Comparison of ENCODE assay signal across 13 cellular contexts in the genomic region with DNA sequence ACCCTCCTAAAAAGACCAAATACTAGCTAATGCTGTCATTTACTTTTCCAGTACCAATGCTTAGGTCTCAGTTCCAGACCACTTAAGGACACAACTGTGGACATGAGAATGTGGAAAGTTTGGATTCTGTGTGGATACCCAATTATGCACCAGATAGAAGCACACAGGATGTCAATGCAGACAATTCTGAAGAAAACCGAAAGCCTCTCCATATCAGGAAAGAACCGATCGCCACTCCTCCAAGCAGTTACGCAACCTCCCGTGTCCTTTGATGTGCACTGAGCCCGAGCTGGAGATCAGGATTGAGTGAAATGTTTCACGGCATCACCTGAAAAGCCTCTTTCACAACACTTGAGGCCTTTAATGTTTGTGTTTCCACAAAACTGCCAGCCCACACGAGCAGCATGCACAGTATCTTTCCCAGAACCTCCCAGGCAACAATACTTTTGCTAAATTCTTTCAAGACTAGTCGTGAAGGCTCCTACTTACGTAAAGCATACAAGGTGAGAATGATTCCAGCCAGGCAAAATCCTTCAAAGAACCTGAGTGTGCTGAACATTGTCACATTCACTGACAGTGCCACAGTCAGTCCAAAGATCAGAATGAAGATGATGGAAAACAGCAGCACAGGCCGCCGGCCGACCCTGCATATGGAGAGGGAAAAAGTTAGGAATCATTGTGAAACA. TPM values are rescaled to one million over a fixed set of nuclear protein-coding genes. Genes with fewer than 3 reads are reported as not detected.
DNase-seq lines count a peak whose midpoint lies in the region; ATAC-seq and TF ChIP-seq lines count a peak whose summit lies in the region.
"Had no signal": no experiment of that assay in that cellular context is flagged by ENCODE, and none has a peak within 500 bp of the region (broad histone marks: within the 10 kb centered on the region; RNA-seq: fewer than 3 reads in every experiment).

No MANE protein-coding gene starts in this region.

- H3K36me3 ChIP-seq in GM23338 (ENCODE audit: insufficient read depth), result 0 out of 2 replicates have a peak, but pooled peaks cover 6% of the 10 kb centered on the region

- H3K4me3 ChIP-seq in GM23338 (no peak overlapping the region), iPS-18c (ENCODE audit: insufficient read depth, low read depth, low read length) (0 out of 2 replicates have a peak overlapping the region, but pooled peaks have one; percentile 5)
- H3K4me3 ChIP-seq: coronary artery had no signal

- peaks cover 64% of the 10 kb centered on the region for H3K36me3 Mint-ChIP-seq in GM23338 (ENCODE audit: low read depth)

- H3K4me1 Mint-ChIP-seq in GM23338, result peaks cover 53% of the 10 kb centered on the region

- TF ChIP-seq CTCF in GM23338 (conservative IDR thresholded peaks at IDR 0.05; ENCODE audit: low read depth in 2 of 2) (no peak), omental fat pad (IDR thresholded peaks at IDR 0.05) (no peak)

- peaks cover 5% of the 10 kb centered on the region; the same call in 2 of the 3 replicates for H3K9me3 Mint-ChIP-seq in GM23338
- H3K9me3 Mint-ChIP-seq: activated T-cell treated with anti-CD3 and anti-CD28 coated beads, Interleukin-2, amount 50 U/mL, for 24 hours had no signal

- peak overlapping the region; percentile 42; the same call in 1 of the 2 replicates for H3K4me2 ChIP-seq in GM23338

- H3K9me2 ChIP-seq in GM23338 (ENCODE audit: insufficient read depth), result no peaks in the 10 kb centered on the region

- no peak overlapping the region; the same call in 2 of the 3 replicates for H3K4me3 Mint-ChIP-seq in GM23338
- H3K4me3 Mint-ChIP-seq: activated T-cell treated with anti-CD3 and anti-CD28 coated beads, Interleukin-2, amount 50 U/mL, for 24 hours had no signal

- H3K4me1 ChIP-seq in GM23338 (ENCODE audit: insufficient read depth), result peaks cover 48% of the 10 kb centered on the region

- H3K9me3 ChIP-seq in iPS-18c (ENCODE audit: control insufficient read depth, insufficient read depth, low read length), result no peaks in the 10 kb centered on the region

- no peak overlapping the region for H2AFZ ChIP-seq in GM23338

- H3K27ac Mint-ChIP-seq in GM23338, result peak overlapping the region; percentile 45
- H3K27ac Mint-ChIP-seq: activated T-cell treated with anti-CD3 and anti-CD28 coated beads, Interleukin-2, amount 50 U/mL, for 24 hours; IgD-negative memory B cell had no signal

- H3K27me3 Mint-ChIP-seq in GM23338 (ENCODE audit: insufficient read depth, low read depth, poor library complexity), result peaks cover 7% of the 10 kb centered on the region
- H3K27me3 Mint-ChIP-seq: activated T-cell treated with anti-CD3 and anti-CD28 coated beads, Interleukin-2, amount 50 U/mL, for 24 hours had no signal

- H3K27ac ChIP-seq in GM23338 (ENCODE audit: low read depth), result no peak overlapping the region; the same call in 1 of the 2 replicates
- H3K27ac ChIP-seq: coronary artery had no signal

- no peaks in the 10 kb centered on the region for H3K27me3 ChIP-seq in GM23338 (ENCODE audit: insufficient read depth)

- H4K20me1 ChIP-seq in GM23338 (replicated peaks; ENCODE audit: insufficient read depth), result no peaks in the 10 kb centered on the region

- ATAC-seq in GM23338 (peak; percentile 18; the same call in 2 of the 3 replicates), omental fat pad (ENCODE audit: low FRiP score) (peak; percentile 25), GM21390 (IDR thresholded peaks at IDR 0.05; ENCODE audit: unreplicated experiment) (no peak)

- DNase-seq in GM23338 (ENCODE audit: low spot score), result peak; percentile 46
- DNase-seq in OCI-M1 (lab: John Stamatoyannopoulos, UW), result peak; percentile 93
- no peak for DNase-seq in omental fat pad (ENCODE audit: low spot score)
- DNase-seq in dermis blood vessel endothelial cell, result no peak
- no peak for DNase-seq in dedifferentiated amniotic fluid mesenchymal stem cell (ENCODE audit: extremely low spot score)
- DNase-seq in DMS114 treated with DMSO at 0.1 percent for 48 hours (lab: John Stamatoyannopoulos, UW; ENCODE audit: unreplicated experiment), result no peak
- DNase-seq: activated T-cell treated with anti-CD3 and anti-CD28 coated beads, Interleukin-2, amount 50 U/mL, for 24 hours; NCI-H1436 treated with DMSO at 0.1 percent for 48 hours; stimulated activated CD4-positive, alpha-beta T cell treated with anti-CD3 and anti-CD28 coated beads, Interleukin-2, amount 100 ng/mL, for 24 hours had no signal

- H3F3A ChIP-seq in GM23338 (replicated peaks; ENCODE audit: low read depth), result peaks cover 13% of the 10 kb centered on the region

- H3K79me2 ChIP-seq in GM23338 (replicated peaks; ENCODE audit: insufficient read depth), result peaks cover 56% of the 10 kb centered on the region

TF ChIP-seq in GM23338, 12 proteins besides CTCF, POLR2A, EP300 and RAD21 (continues in another document):
- TF ChIP-seq POLR2AphosphoS5 (IDR thresholded peaks at IDR 0.05; ENCODE audit: low read depth) (no peak), NANOG (IDR thresholded peaks at IDR 0.05; ENCODE audit: borderline replicate concordance) (no peak), ZNF114 (CRISPR knock-in tag; IDR thresholded peaks at IDR 0.05) (no peak), CREB1 (CRISPR knock-in tag; IDR thresholded peaks at IDR 0.05; ENCODE audit: low read depth) (no peak), EZH2 (IDR thresholded peaks at IDR 0.05; ENCODE audit: low read depth, unreplicated experiment) (no peak)
- TF ChIP-seq, protein P1, sequence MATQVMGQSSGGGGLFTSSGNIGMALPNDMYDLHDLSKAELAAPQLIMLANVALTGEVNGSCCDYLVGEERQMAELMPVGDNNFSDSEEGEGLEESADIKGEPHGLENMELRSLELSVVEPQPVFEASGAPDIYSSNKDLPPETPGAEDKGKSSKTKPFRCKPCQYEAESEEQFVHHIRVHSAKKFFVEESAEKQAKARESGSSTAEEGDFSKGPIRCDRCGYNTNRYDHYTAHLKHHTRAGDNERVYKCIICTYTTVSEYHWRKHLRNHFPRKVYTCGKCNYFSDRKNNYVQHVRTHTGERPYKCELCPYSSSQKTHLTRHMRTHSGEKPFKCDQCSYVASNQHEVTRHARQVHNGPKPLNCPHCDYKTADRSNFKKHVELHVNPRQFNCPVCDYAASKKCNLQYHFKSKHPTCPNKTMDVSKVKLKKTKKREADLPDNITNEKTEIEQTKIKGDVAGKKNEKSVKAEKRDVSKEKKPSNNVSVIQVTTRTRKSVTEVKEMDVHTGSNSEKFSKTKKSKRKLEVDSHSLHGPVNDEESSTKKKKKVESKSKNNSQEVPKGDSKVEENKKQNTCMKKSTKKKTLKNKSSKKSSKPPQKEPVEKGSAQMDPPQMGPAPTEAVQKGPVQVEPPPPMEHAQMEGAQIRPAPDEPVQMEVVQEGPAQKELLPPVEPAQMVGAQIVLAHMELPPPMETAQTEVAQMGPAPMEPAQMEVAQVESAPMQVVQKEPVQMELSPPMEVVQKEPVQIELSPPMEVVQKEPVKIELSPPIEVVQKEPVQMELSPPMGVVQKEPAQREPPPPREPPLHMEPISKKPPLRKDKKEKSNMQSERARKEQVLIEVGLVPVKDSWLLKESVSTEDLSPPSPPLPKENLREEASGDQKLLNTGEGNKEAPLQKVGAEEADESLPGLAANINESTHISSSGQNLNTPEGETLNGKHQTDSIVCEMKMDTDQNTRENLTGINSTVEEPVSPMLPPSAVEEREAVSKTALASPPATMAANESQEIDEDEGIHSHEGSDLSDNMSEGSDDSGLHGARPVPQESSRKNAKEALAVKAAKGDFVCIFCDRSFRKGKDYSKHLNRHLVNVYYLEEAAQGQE (IDR thresholded peaks at IDR 0.05; ENCODE audit: unreplicated experiment), result no peak

RNA-seq across cellular contexts. Expression of a gene that starts 47.0 kb away (rescaled TPM):
- 38.3 TPM in 2 replicates for total RNA-seq in GM23338 (2014; rRNA removed; shearing (Covaris generic))
- 6.1 and 7.0 TPM in 2 replicates for polyA plus RNA-seq in GM23338 (2016; fragmentation: Nextera tagmentation; extraction: Ambion mirVana)
- total RNA-seq in omental fat pad, result 10 to 100 TPM in 3 of 4 donors, 1 to 10 TPM in 1; 8.3 to 22.5 (median 12.8) TPM
- 58.5 and 70.6 TPM in 2 replicates for total RNA-seq in dermis blood vessel endothelial cell

Comparison
In these comparisons a context has a peak if more than half of its experiments do, and no peak if none do; other contexts are left out.
1. DNase-seq: peak in GM23338 (single experiment) and OCI-M1 (single experiment); none in omental fat pad (single experiment), dermis blood vessel endothelial cell (single experiment), dedifferentiated amniotic fluid mesenchymal stem cell (single experiment) and DMS114 treated with DMSO at 0.1 percent for 48 hours (single experiment).